19 cellular contexts compared by ENCODE assay signal in the genomic region with DNA sequence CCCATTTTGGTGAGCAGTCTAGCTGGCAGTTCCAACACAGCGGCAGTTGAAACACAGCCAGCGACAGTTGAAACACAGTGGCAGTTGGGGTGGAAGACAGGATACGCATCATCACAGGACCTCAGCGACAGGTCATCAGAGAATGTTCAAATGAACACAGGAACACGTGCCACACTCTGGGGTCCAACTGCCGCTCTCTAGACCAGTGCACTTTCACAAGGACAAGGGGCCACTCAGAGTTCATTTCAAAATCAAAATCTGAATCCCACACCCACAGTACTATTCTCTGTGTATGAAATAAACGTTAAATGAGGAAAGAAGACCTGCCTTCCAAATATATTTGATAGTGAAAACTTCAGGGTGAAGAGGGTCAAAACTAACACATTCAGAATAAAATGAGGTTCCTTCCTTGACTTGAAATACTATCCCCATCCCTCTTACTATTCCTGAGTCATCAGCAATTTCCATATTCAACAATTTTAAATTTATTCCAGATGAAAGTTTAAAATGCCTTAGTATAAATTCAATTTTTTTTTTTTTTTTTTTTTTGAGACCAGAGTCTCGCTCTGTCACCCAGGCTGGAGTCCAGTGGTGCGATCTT. TPM values are rescaled to one million over a fixed set of nuclear protein-coding genes. Genes with fewer than 3 reads are reported as not detected.
DNase-seq lines count a peak whose midpoint lies in the region; ATAC-seq and TF ChIP-seq lines count a peak whose summit lies in the region.
"Had no signal": no experiment of that assay in that cellular context is flagged by ENCODE, and none has a peak within 500 bp of the region (broad histone marks: within the 10 kb centered on the region; RNA-seq: fewer than 3 reads in every experiment).

No MANE protein-coding gene starts in this region.

- peak; percentile 41 for DNase-seq in Daoy (ENCODE audit: low read depth)
- DNase-seq in NB4 (ENCODE audit: low read depth) = peak; percentile 19
- peak; percentile 84 to 91 for DNase-seq in SHP77 (lab: John Stamatoyannopoulos, UW)
- peak; percentile 6 for DNase-seq in fibroblast of the conjunctiva (ENCODE audit: low read depth)
- no peak for DNase-seq in Peyer's patch
- DNase-seq in COLO668 (lab: John Stamatoyannopoulos, UW; ENCODE audit: unreplicated experiment) = no peak
- DNase-seq in AG08395 (ENCODE audit: low spot score) = no peak
- DNase-seq: activated B cell treated with CpG ODN at 0.5 μM for 24 hours; activated CD8-positive, alpha-beta T cell treated with anti-CD3 and anti-CD28 coated beads for 36 hours; activated naive CD8-positive, alpha-beta T cell treated with anti-CD3 and anti-CD28 coated beads for 36 hours; body of pancreas; colonic mucosa; DMS79; gastrocnemius medialis; NK-92 treated with Interleukin-12 subunit alpha and Interleukin-12 subunit beta, amount 100 ng/mL, for 24 hours; spleen had no signal

- ATAC-seq in HG02623 (IDR thresholded peaks at IDR 0.05; ENCODE audit: unreplicated experiment) = no peak
- ATAC-seq: activated CD8-positive, alpha-beta T cell treated with anti-CD3 and anti-CD28 coated beads for 36 hours; body of pancreas; gastrocnemius medialis; Right ventricle myocardium inferior had no signal

- H3K27ac ChIP-seq in Peyer's patch = no peak overlapping the region
- H3K27ac ChIP-seq: BLaER1, body of pancreas, colonic mucosa, gastrocnemius medialis, spleen had no signal

- TF ChIP-seq POLR2A in NB4 (IDR thresholded peaks at IDR 0.05; ENCODE audit: extremely low read depth, insufficient read length) = no peak
- no peak for TF ChIP-seq POLR2A in Peyer's patch (IDR thresholded peaks at IDR 0.05)

- no peaks in the 10 kb centered on the region for H3K36me3 ChIP-seq in Peyer's patch
- H3K36me3 ChIP-seq: BLaER1, colonic mucosa, gastrocnemius medialis, spleen had no signal

- H3K4me1 ChIP-seq in Peyer's patch = no peaks in the 10 kb centered on the region
- H3K4me1 ChIP-seq: BLaER1, body of pancreas, colonic mucosa, gastrocnemius medialis had no signal

- no peaks in the 10 kb centered on the region for H3K27me3 ChIP-seq in Peyer's patch
- H3K27me3 ChIP-seq: BLaER1, body of pancreas, colonic mucosa, spleen had no signal

- no peaks in the 10 kb centered on the region for H3K9me3 ChIP-seq in Peyer's patch
- H3K9me3 ChIP-seq: BLaER1, body of pancreas, colonic mucosa, gastrocnemius medialis, spleen had no signal

- TF ChIP-seq CTCF in NB4 (IDR thresholded peaks at IDR 0.05; ENCODE audit: low read depth, low read length) = no peak
- TF ChIP-seq CTCF in Peyer's patch (IDR thresholded peaks at IDR 0.05) = no peak

- H3K4me3 ChIP-seq in NB4 (ENCODE audit: low read depth, low read length) = no peak overlapping the region
- H3K4me3 ChIP-seq in Peyer's patch = no peak overlapping the region
- H3K4me3 ChIP-seq: BLaER1, body of pancreas, colonic mucosa, gastrocnemius medialis, spleen had no signal

RNA-seq across cellular contexts. Expression of a gene that starts 53.0 kb away (rescaled TPM):
- 9.5 and 12.4 TPM in 2 replicates for total RNA-seq in Daoy (2014; rRNA removed; shearing (Covaris generic))
- total RNA-seq in Peyer's patch = 10 to 100 TPM; 28.0 to 84.2 (median 41.2) TPM

Comparison
In these comparisons a context has a peak if more than half of its experiments do, and no peak if none do; other contexts are left out.
1. DNase-seq: peak in Daoy (single experiment), NB4 (single experiment), SHP77 (2 of 2) and fibroblast of the conjunctiva (single experiment); none in Peyer's patch (0 of 3), COLO668 (single experiment) and AG08395 (single experiment).